9 cellular contexts compared by ENCODE assay signal in the genomic region with DNA sequence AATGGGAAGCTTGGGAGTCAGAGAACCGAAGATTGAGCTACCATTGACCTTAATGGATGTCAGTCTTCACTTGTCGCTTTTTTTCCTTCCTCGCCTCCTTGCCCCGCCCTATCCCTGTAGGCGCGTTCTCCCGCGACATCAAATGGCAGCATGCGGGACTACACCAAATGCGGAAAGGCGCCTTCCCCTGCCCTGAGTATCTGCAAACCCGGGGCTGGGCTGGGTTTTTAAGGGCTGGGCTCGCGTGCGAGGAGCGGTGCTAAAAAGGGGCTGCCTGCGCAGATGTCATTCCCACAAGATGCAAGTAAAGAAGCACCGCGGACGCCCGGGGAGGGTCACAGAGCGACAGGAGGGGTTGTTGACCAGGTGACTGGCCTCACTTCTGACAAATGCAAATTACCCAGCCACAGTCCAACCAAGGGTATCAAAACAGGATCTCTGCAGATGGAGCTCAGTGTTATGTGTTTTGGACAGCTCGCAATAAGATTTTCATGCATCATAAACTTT. TPM values are rescaled to one million over a fixed set of nuclear protein-coding genes. Genes with fewer than 3 reads are reported as not detected.
DNase-seq lines count a peak whose midpoint lies in the region; ATAC-seq and TF ChIP-seq lines count a peak whose summit lies in the region.
"Had no signal": no experiment of that assay in that cellular context is flagged by ENCODE, and none has a peak within 500 bp of the region (broad histone marks: within the 10 kb centered on the region; RNA-seq: fewer than 3 reads in every experiment).

No MANE protein-coding gene starts in this region.

- H3K36me3 Mint-ChIP-seq in activated naive CD4-positive, alpha-beta T cell treated with anti-CD3 and anti-CD28 coated beads for 36 hours (ENCODE audit: low read depth), result no peaks in the 10 kb centered on the region

- H3K9me3 ChIP-seq in heart right ventricle, result no peaks in the 10 kb centered on the region
- H3K9me3 ChIP-seq: ovary had no signal

- no peak overlapping the region for H3K27ac ChIP-seq in heart right ventricle
- H3K27ac ChIP-seq: ovary had no signal

- ATAC-seq in GM18505 (IDR thresholded peaks at IDR 0.05; ENCODE audit: unreplicated experiment), result peak; percentile 71
- ATAC-seq in HG02840 (IDR thresholded peaks at IDR 0.05; ENCODE audit: low FRiP score, unreplicated experiment), result peak; percentile 75
- peak in 1 of 8 donors; percentile 42 for ATAC-seq in heart right ventricle

- TF ChIP-seq CTCF in heart right ventricle (IDR thresholded peaks at IDR 0.05) (peak in 5 of 9 donors; percentile 13 to 37 (median 33)), retinal pigment epithelial cell (conservative IDR thresholded peaks at IDR 0.05; ENCODE audit: low read depth, low read length) (peak; percentile 43)

- peak overlapping the region; percentile 67 for H3K4me3 Mint-ChIP-seq in activated naive CD4-positive, alpha-beta T cell treated with anti-CD3 and anti-CD28 coated beads for 36 hours

- H3K4me3 ChIP-seq in heart right ventricle (peak overlapping the region in 7 of 10 donors; percentile 13 to 49 (median 32)), retinal pigment epithelial cell (ENCODE audit: low read length) (peak overlapping the region; percentile 38)
- H3K4me3 ChIP-seq: ovary had no signal

- H3K4me1 ChIP-seq in heart right ventricle, result peaks cover 0 to 22% (median 7%) of the 10 kb centered on the region in 9 donors

- DNase-seq in OCI-M1 (lab: John Stamatoyannopoulos, UW) (peak; percentile 83), heart right ventricle (peak; percentile 21 to 31), retinal pigment epithelial cell (ENCODE audit: low read depth) (no peak), middle frontal gyrus (ENCODE audit: extremely low spot score, low spot score) (no peak), NCI-H524 (lab: John Stamatoyannopoulos, UW) (no peak)
- DNase-seq in activated naive CD4-positive, alpha-beta T cell treated with anti-CD3 and anti-CD28 coated beads for 36 hours, result peak; percentile 86

- H3K36me3 ChIP-seq in heart right ventricle, result no peaks in the 10 kb centered on the region
- H3K36me3 ChIP-seq: ovary had no signal

- H3K9me3 Mint-ChIP-seq in activated naive CD4-positive, alpha-beta T cell treated with anti-CD3 and anti-CD28 coated beads for 36 hours, result no peaks in the 10 kb centered on the region

- H3K27me3 Mint-ChIP-seq in activated naive CD4-positive, alpha-beta T cell treated with anti-CD3 and anti-CD28 coated beads for 36 hours (ENCODE audit: low read depth), result peaks cover 49% of the 10 kb centered on the region

- H3K27ac Mint-ChIP-seq in activated naive CD4-positive, alpha-beta T cell treated with anti-CD3 and anti-CD28 coated beads for 36 hours, result no peak overlapping the region

- no peak for TF ChIP-seq POLR2A in GM18505 (IDR thresholded peaks at IDR 0.05; ENCODE audit: borderline replicate concordance, extremely low read depth, insufficient read depth, insufficient read length)

- H3K4me1 Mint-ChIP-seq in activated naive CD4-positive, alpha-beta T cell treated with anti-CD3 and anti-CD28 coated beads for 36 hours (ENCODE audit: low read depth), result peaks cover 22% of the 10 kb centered on the region

- intact Hi-C loops in activated naive CD4-positive, alpha-beta T cell treated with anti-CD3 and anti-CD28 coated beads for 36 hours (cut with micrococcal nuclease), result loop anchor here (1.0 to 10.0 kb wide), 3 partner anchors 49 to 512 kb away; a partner anchor contains a TSS
- intact Hi-C loops in heart right ventricle (cut with DNase I), result loop anchor here in 1 of 10 donors (5.0 kb wide), 1 partner anchor 40 kb away; a partner anchor contains a TSS

- CTCF ChIA-PET in activated naive CD4-positive, alpha-beta T cell treated with anti-CD3 and anti-CD28 coated beads for 36 hours (lab: Charles Lee), result interaction anchor here (1.4 to 3.0 kb wide), 4 partner anchors 9 to 44 kb away, joined by 3 to 10 read pairs (median 8); no protein-coding TSS in a partner anchor

- peaks cover 0 to 74% (median 32%) of the 10 kb centered on the region in 7 donors for H3K27me3 ChIP-seq in heart right ventricle
- H3K27me3 ChIP-seq: ovary had no signal

- WGBS in heart right ventricle, 2 donors, result 8 to 9% methylated on average over 23 of the region's 23 CpGs

RNA-seq across cellular contexts. Expression of a gene that starts 4.7 kb away (rescaled TPM):
- total RNA-seq in activated naive CD4-positive, alpha-beta T cell treated with anti-CD3 and anti-CD28 coated beads for 36 hours, result 10 to 100 TPM; 21.6 to 22.6 TPM
- 1 to 10 TPM in 2 of 10 donors, under 1 TPM in 6, not detected in 2; 0.11 to 3.1 (median 0.30) TPM for total RNA-seq in heart right ventricle
- polyA plus RNA-seq in heart right ventricle, result under 1 TPM; 0.12 to 0.22 TPM

RNA-seq across cellular contexts. Expression of a gene that starts 16.2 kb away (rescaled TPM):
- total RNA-seq in activated naive CD4-positive, alpha-beta T cell treated with anti-CD3 and anti-CD28 coated beads for 36 hours, result not detected
- not detected for total RNA-seq in heart right ventricle
- not detected for polyA plus RNA-seq in heart right ventricle
- total RNA-seq: ovary had no signal
- polyA plus RNA-seq: ovary had no signal

RNA-seq across cellular contexts. Expression of a gene that starts 40.3 kb away (rescaled TPM):
- 10 to 100 TPM; 98.3 to 99.4 TPM for total RNA-seq in activated naive CD4-positive, alpha-beta T cell treated with anti-CD3 and anti-CD28 coated beads for 36 hours
- total RNA-seq in heart right ventricle, result 10 to 100 TPM in 2 of 10 donors, 1 to 10 TPM in 8; 4.0 to 18.6 (median 5.1) TPM
- polyA plus RNA-seq in heart right ventricle, result 10 to 100 TPM in 1 of 2 donors, 1 to 10 TPM in 1; 2.9 to 22.5 TPM

Comparison
In these comparisons a context has a peak if more than half of its experiments do, and no peak if none do; other contexts are left out.
1. DNase-seq: peak in OCI-M1 (single experiment), activated naive CD4-positive, alpha-beta T cell treated with anti-CD3 and anti-CD28 coated beads for 36 hours (single experiment) and heart right ventricle (2 of 2); none in retinal pigment epithelial cell (single experiment), middle frontal gyrus (single experiment) and NCI-H524 (0 of 2).
2. RNA of a gene that starts 4.7 kb away (total RNA-seq): 21.6 to 22.6 TPM in activated naive CD4-positive, alpha-beta T cell treated with anti-CD3 and anti-CD28 coated beads for 36 hours; 0.11 to 3.1 TPM in heart right ventricle; every median in the first group is over 4 times any median in the second.
3. RNA of a gene that starts 40.3 kb away (total RNA-seq): 98.3 to 99.4 TPM in activated naive CD4-positive, alpha-beta T cell treated with anti-CD3 and anti-CD28 coated beads for 36 hours; 4.0 to 18.6 TPM in heart right ventricle; every median in the first group is over 4 times any median in the second.